In the genomic region with DNA sequence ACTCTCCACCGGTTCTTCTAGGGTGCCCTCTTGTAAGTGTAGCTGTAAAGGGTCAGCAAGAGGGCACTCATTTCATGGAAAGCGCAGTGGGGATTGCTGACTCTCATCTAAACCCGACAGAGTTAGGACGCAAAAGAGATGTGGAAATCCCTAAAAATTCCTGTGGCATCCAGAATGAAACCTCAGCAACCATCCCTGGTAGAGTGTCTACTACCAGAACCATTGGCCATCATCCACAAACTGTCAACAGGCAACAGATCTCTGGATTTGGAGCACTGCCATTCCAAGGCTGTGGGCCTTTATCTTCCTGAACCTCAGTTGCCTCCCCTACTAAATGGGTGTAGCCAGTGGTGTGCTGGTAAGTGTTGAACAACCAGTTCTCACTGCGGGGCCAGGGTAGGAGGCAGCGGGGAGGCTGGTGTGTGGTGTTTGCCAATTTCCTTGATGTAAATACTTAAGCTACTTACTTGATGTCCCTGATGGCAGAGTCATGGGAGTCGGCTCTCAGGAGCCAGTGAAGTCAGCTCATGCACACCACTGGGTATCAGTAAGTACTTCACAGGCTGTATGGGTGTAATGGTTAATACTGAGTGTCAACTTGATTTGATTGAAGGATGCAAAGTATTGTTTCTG, we compare ENCODE assay signal across 16 cellular contexts.
DNase-seq lines count a peak whose midpoint lies in the region; ATAC-seq and TF ChIP-seq lines count a peak whose summit lies in the region.
"Had no signal": no experiment of that assay in that cellular context is flagged by ENCODE, and none has a peak within 500 bp of the region (broad histone marks: within the 10 kb centered on the region; RNA-seq: fewer than 3 reads in every experiment).

No MANE protein-coding gene starts in this region.

- H3K4me1 ChIP-seq in SK-N-SH (ENCODE audit: control insufficient read depth in 1 of 2, insufficient read depth in 2 of 2, low read depth in 1 of 2, low read length in 1 of 2), result no peaks in the 10 kb centered on the region

- H3K9me3 ChIP-seq in SK-N-SH, result no peaks in the 10 kb centered on the region

- H3K4me3 ChIP-seq in AG09309 (ENCODE audit: control insufficient read depth, low read depth, low read length), result no peak overlapping the region
- H3K4me3 ChIP-seq in SK-N-SH (ENCODE audit: low read depth in 2 of 2, low read length in 1 of 2), result no peak overlapping the region

- H3K27me3 Mint-ChIP-seq in neural crest cell (ENCODE audit: low read depth), result no peaks in the 10 kb centered on the region

- ATAC-seq in esophagus mucosa (peak; percentile 55), GM18907 (IDR thresholded peaks at IDR 0.05; ENCODE audit: unreplicated experiment) (no peak), HG03354 (IDR thresholded peaks at IDR 0.05; ENCODE audit: poor library complexity, severe bottlenecking, unreplicated experiment) (no peak)

- POLR2A ChIA-PET in SK-N-SH (lab: Yijun Ruan, JAX), result interaction anchor here (0.6 kb wide), 1 partner anchor 10 kb away, joined by 3 read pairs; no protein-coding TSS in a partner anchor

- no peaks in the 10 kb centered on the region for H3K9me2 ChIP-seq in SK-N-SH

- no peak overlapping the region for H3K27ac ChIP-seq in SK-N-SH (ENCODE audit: low read depth in 2 of 2, low read length in 1 of 2)

- WGBS in SK-N-SH (ENCODE audit: low lambda C conversion rate), result 51% methylated on average over 6 of the region's 7 CpGs

- no peaks in the 10 kb centered on the region for H4K20me1 ChIP-seq in SK-N-SH (ENCODE audit: insufficient read depth)

- TF ChIP-seq RAD21 in SK-N-SH (IDR thresholded peaks at IDR 0.05; ENCODE audit: low read length), result no peak

- H3F3A ChIP-seq in SK-N-SH (replicated peaks; ENCODE audit: insufficient read depth), result no peaks in the 10 kb centered on the region

- TF ChIP-seq CTCF in AG09309 (IDR thresholded peaks at IDR 0.05; ENCODE audit: control insufficient read depth, insufficient read depth, low read depth, low read length, missing control alignments), result no peak
- TF ChIP-seq CTCF in neural crest cell (conservative IDR thresholded peaks at IDR 0.05), result no peak
- TF ChIP-seq CTCF in SK-N-SH (IDR thresholded peaks at IDR 0.05), result no peak

- H2AFZ ChIP-seq in SK-N-SH (ENCODE audit: low read depth), result no peak overlapping the region

- H3K4me2 ChIP-seq in SK-N-SH, result no peak overlapping the region

- no peak overlapping the region for H3K4me3 Mint-ChIP-seq in neural crest cell

- no peaks in the 10 kb centered on the region for H3K79me2 ChIP-seq in SK-N-SH (ENCODE audit: insufficient read depth)

- H3K27me3 ChIP-seq in SK-N-SH (ENCODE audit: insufficient read depth), result no peaks in the 10 kb centered on the region

- TF ChIP-seq EP300 in SK-N-SH (IDR thresholded peaks at IDR 0.05; ENCODE audit: borderline replicate concordance in 1 of 2, low read depth in 1 of 2, low read length in 1 of 2), result no peak

- no peak overlapping the region for H3K9ac ChIP-seq in SK-N-SH

- no peaks in the 10 kb centered on the region for H3K36me3 Mint-ChIP-seq in neural crest cell (ENCODE audit: low read depth)

- DNase-seq in AG09309 (ENCODE audit: low read depth) (peak; percentile 64), M059J (ENCODE audit: low read depth) (peak; percentile 48), neural crest cell (ENCODE audit: low read depth, low spot score) (no peak), SK-N-SH (no peak), LoVo (ENCODE audit: low spot score) (no peak)
- DNase-seq: AML-193, COR-L47, DMS153, HCEC 1CT, NCI-H1417 treated with DMSO at 0.1 percent for 48 hours, NCI-H1930, NCI-H2171, NCI-H446 had no signal

- CTCF ChIA-PET in SK-N-SH (lab: Yijun Ruan, JAX), result interaction anchor here (0.5 kb wide), 1 partner anchor 18 kb away, joined by 3 read pairs; no protein-coding TSS in a partner anchor

- H3K9me3 Mint-ChIP-seq in neural crest cell, result no peaks in the 10 kb centered on the region

- H3K36me3 ChIP-seq in SK-N-SH (replicated peaks in 1 of 2; ENCODE audit: control insufficient read depth in 1 of 2, insufficient read depth in 2 of 2, low read length in 1 of 2), result no peaks in the 10 kb centered on the region

- H3K4me1 Mint-ChIP-seq in neural crest cell, result peaks cover 11% of the 10 kb centered on the region

- peak overlapping the region; percentile 54 for H3K27ac Mint-ChIP-seq in neural crest cell (ENCODE audit: unreplicated experiment)

TF ChIP-seq in SK-N-SH, 30 proteins besides CTCF, POLR2A, EP300 and RAD21:
- no peak for TF ChIP-seq TEAD4 (IDR thresholded peaks at IDR 0.05; ENCODE audit: borderline replicate concordance, insufficient read depth)
- TF ChIP-seq NRF1 (IDR thresholded peaks at IDR 0.05; ENCODE audit: low read depth, low read length), result no peak
- no peak for TF ChIP-seq MXI1 (IDR thresholded peaks at IDR 0.05; ENCODE audit: low read depth, low read length)
- no peak for TF ChIP-seq EZH2phosphoT487 (IDR thresholded peaks at IDR 0.05; ENCODE audit: borderline replicate concordance, low read depth)
- TF ChIP-seq SIN3A (IDR thresholded peaks at IDR 0.05; ENCODE audit: borderline replicate concordance, low read depth, low read length), result no peak
- no peak for TF ChIP-seq FOXM1 (IDR thresholded peaks at IDR 0.05; ENCODE audit: low read depth)
- TF ChIP-seq MEF2A (IDR thresholded peaks at IDR 0.05; ENCODE audit: borderline replicate concordance, low read depth), result no peak

Comparison
In these comparisons a context has a peak if more than half of its experiments do, and no peak if none do; other contexts are left out.
1. DNase-seq: peak in AG09309 (single experiment) and M059J (single experiment); none in neural crest cell (single experiment), SK-N-SH (single experiment) and LoVo (single experiment).